In the genomic region with DNA sequence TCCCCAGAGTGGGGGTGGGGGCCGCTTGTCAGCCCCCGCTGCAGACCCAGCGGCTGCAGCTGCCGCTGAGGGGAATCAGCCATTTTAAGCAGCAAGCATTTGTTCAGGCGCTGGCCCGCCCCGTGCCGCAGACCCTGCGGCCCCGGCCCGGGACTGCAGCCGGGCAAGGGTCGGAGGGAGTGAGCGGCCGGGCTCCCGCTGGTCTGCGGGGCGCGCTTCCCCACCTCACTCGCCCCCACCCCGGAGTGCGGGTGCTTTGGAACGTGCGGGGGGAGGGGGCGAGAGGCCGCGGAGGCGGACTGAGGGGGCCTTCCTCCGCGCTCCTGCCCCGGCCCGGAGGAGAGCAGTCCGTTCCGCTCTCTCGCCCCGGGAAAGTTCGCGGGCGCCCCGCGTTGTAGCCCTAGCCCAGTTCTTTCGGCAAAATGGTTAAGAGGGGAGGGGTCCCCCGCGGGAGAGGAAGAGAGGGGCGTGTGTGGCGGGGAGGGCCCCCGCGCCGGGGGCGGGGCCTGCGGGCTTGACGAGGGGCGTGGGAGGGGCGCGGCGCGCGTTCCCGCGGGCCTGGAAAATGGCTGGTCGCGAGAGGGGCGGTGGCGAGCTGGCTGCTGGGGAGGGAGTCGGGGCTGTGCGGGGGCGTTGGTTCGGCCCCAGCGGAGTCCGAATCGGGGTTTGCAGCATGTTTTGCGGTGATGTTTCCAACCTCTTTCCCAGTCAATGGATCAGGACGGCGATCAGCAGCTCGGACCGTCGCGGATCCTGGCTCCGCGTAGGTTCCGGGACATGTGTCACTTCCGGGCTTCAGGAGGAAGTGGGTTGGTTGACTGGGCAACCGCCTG, we compare ENCODE assay signal across 8 cellular contexts.
DNase-seq lines count a peak whose midpoint lies in the region; ATAC-seq lines count a peak whose summit lies in the region.

No MANE protein-coding gene starts in this region.

- peak; percentile 40 for ATAC-seq in HG02840 (IDR thresholded peaks at IDR 0.05; ENCODE audit: low FRiP score, unreplicated experiment)

- DNase-seq in NCI-H1436 (lab: John Stamatoyannopoulos, UW): peak; percentile 77
- no peak for DNase-seq in NCI-H1436 treated with DMSO at 0.1 percent for 48 hours (lab: John Stamatoyannopoulos, UW)
- DNase-seq in NCI-H1417 treated with DMSO at 0.1 percent for 48 hours (lab: John Stamatoyannopoulos, UW): peak; percentile 28
- DNase-seq in T1000 (lab: John Stamatoyannopoulos, UW): peak; percentile 37
- DNase-seq in astrocyte of the hippocampus (ENCODE audit: low read depth, low spot score): peak; percentile 94
- peak; percentile 85 to 92 for DNase-seq in hippocampal formation (lab: John Stamatoyannopoulos, UW)
- peak; percentile 95 for DNase-seq in retina
